8 cellular contexts compared by ENCODE assay signal in the genomic region with DNA sequence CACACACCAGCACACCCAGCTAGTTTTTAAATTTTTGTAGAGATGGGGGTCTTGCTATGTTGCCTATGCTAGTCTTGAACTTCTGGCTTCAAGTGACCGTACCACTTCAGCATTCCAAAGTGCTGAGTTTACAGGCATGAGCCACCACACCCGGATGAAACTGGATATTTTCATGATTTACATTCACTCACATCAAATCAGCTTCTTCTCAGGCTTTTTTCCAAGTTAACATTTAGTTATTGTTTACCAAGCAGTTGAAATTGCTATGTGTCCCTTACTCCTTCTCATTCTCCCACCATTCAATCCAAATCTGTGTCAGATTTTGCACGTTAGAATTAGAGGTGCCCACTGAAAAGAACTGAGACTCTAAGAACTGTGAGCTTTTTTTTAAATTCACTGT. TPM values are rescaled to one million over a fixed set of nuclear protein-coding genes. Genes with fewer than 3 reads are reported as not detected.
DNase-seq lines count a peak whose midpoint lies in the region; TF ChIP-seq lines count a peak whose summit lies in the region.

No MANE protein-coding gene starts in this region.

- DNase-seq in Daoy (ENCODE audit: low read depth): peak; percentile 80
- peak; percentile 51 for DNase-seq in RWPE1 (ENCODE audit: low spot score)
- peak; percentile 40 for DNase-seq in pulmonary artery endothelial cell (ENCODE audit: low read depth, low spot score)
- DNase-seq in stimulated activated CD4-positive, alpha-beta T cell treated with anti-CD3 and anti-CD28 coated beads, Interleukin-4, amount 100 ng/mL, for 24 hours: no peak
- no peak for DNase-seq in NK-92 treated with Interleukin-12 subunit alpha and Interleukin-12 subunit beta, amount 100 ng/mL, for 24 hours (lab: John Stamatoyannopoulos, UW)
- DNase-seq in SKM-1 treated with dmso at 0.1 percent for 144 hours (lab: John Stamatoyannopoulos, UW; ENCODE audit: unreplicated experiment): no peak
- no peak for DNase-seq in hypothalamus (lab: John Stamatoyannopoulos, UW)

- H3K4me3 ChIP-seq in esophagus (ENCODE audit: low read depth in 1 of 2, low read length in 2 of 2): no peak overlapping the region

- no peaks in the 10 kb centered on the region for H3K9me3 ChIP-seq in esophagus (ENCODE audit: control insufficient read depth in 2 of 2, insufficient read depth in 1 of 2, low read depth in 1 of 2, low read length in 1 of 2)

- no peaks in the 10 kb centered on the region for H3K4me1 ChIP-seq in esophagus (ENCODE audit: control insufficient read depth in 2 of 2, insufficient read depth in 2 of 2, low read length in 1 of 2)

- 15 to 26% methylated on average over 3 of the region's 3 CpGs for WGBS in esophagus, 2 donors

- peak overlapping the region; percentile 91 for H3K27ac ChIP-seq in RWPE1
- H3K27ac ChIP-seq in esophagus (ENCODE audit: low read depth in 2 of 2, low read length in 1 of 2): peak overlapping the region; percentile 37 to 42

- CTCF ChIA-PET in RWPE1 (lab: Yijun Ruan, JAX): no interaction called here

- TF ChIP-seq CTCF in RWPE1 (conservative IDR thresholded peaks at IDR 0.05; ENCODE audit: low read depth): no peak

- no peaks in the 10 kb centered on the region for H3K27me3 ChIP-seq in esophagus (ENCODE audit: control insufficient read depth in 1 of 2, insufficient read depth in 2 of 2, low read length in 2 of 2)

- POLR2A ChIA-PET in RWPE1 (lab: Yijun Ruan, JAX; ENCODE audit: low non-redundant PET): no interaction called here

- peaks cover 3 to 7% of the 10 kb centered on the region in 2 donors for H3K36me3 ChIP-seq in esophagus (ENCODE audit: control insufficient read depth in 2 of 2, insufficient read depth in 2 of 2, low read length in 1 of 2)

RNA-seq across cellular contexts. Expression of a gene that starts 18.3 kb away (rescaled TPM):
- 22.4 and 26.6 TPM in 2 replicates for total RNA-seq in Daoy (2014; rRNA removed; shearing (Covaris generic))
- polyA plus RNA-seq in esophagus: 10 to 100 TPM; 23.4 to 29.7 TPM
- total RNA-seq in pulmonary artery endothelial cell: 37.7 and 49.3 TPM in 2 replicates

RNA-seq across cellular contexts. Expression of a gene that starts 33.4 kb away (rescaled TPM):
- total RNA-seq in Daoy (2014; rRNA removed; shearing (Covaris generic)): 7.4 and 12.8 TPM in 2 replicates
- under 1 TPM; 0.20 to 0.99 TPM for polyA plus RNA-seq in esophagus
- total RNA-seq in pulmonary artery endothelial cell: 33.0 and 53.4 TPM in 2 replicates

RNA-seq across cellular contexts. Expression of a gene that starts 35.8 kb away (rescaled TPM):
- total RNA-seq in Daoy (2014; rRNA removed; shearing (Covaris generic)): 16.0 and 22.5 TPM in 2 replicates
- 10 to 100 TPM; 11.0 to 19.8 TPM for polyA plus RNA-seq in esophagus
- total RNA-seq in pulmonary artery endothelial cell: 21.6 and 27.0 TPM in 2 replicates

RNA-seq across cellular contexts. Expression of a gene that starts 41.4 kb away (rescaled TPM):
- total RNA-seq in Daoy (2014; rRNA removed; shearing (Covaris generic)): 45.8 and 58.2 TPM in 2 replicates
- 10 to 100 TPM; 11.9 to 29.6 TPM for polyA plus RNA-seq in esophagus
- 23.7 and 35.6 TPM in 2 replicates for total RNA-seq in pulmonary artery endothelial cell

RNA-seq across cellular contexts. Expression of a gene that starts 48.6 kb away (rescaled TPM):
- not detected in 2 replicates for total RNA-seq in Daoy (2014; rRNA removed; shearing (Covaris generic))
- polyA plus RNA-seq in esophagus: under 1 TPM; 0.04 to 0.08 TPM
- total RNA-seq in pulmonary artery endothelial cell: 0.14 TPM in 1 of 2 replicates, not detected in the other

Comparison
In these comparisons a context has a peak if more than half of its experiments do, and no peak if none do; other contexts are left out.
1. DNase-seq: peak in Daoy (single experiment), RWPE1 (single experiment) and pulmonary artery endothelial cell (single experiment); none in stimulated activated CD4-positive, alpha-beta T cell treated with anti-CD3 and anti-CD28 coated beads, Interleukin-4, amount 100 ng/mL, for 24 hours (single experiment), NK-92 treated with Interleukin-12 subunit alpha and Interleukin-12 subunit beta, amount 100 ng/mL, for 24 hours (single experiment), SKM-1 treated with dmso at 0.1 percent for 144 hours (single experiment) and hypothalamus (0 of 51).